Comparison of ENCODE assay signal across 8 cellular contexts in genomic region chr13:44989071-44989889, GRCh38.
A peak's percentile ranks its signal among the peaks of the same experiment; 100 is the strongest.
DNase-seq lines count a peak whose midpoint lies in the region; ATAC-seq and TF ChIP-seq lines count a peak whose summit lies in the region.

TSS of gene GPALPP1 (plus strand) at chr13:44989538. CDS start at chr13:44989655, 117 bp downstream.
TSS of gene NUFIP1 (minus strand) at chr13:44989471. CDS start at chr13:44989436, 35 bp downstream.

- peak; percentile 4 for TF ChIP-seq CTCF in AG09309 (IDR thresholded peaks at IDR 0.05; ENCODE audit: control insufficient read depth, insufficient read depth, low read depth, low read length, missing control alignments)

- peak; percentile 99 for ATAC-seq in HG03175 (IDR thresholded peaks at IDR 0.05; ENCODE audit: unreplicated experiment)
- peak; percentile 99 for ATAC-seq in central memory CD8-positive, alpha-beta T cell (replicated peaks; ENCODE audit: extremely low read depth, poor library complexity, severe bottlenecking)

- H3K27me3 Mint-ChIP-seq in central memory CD8-positive, alpha-beta T cell = no peaks in the 10 kb centered on the region

- peaks cover 20% of the 10 kb centered on the region for H3K36me3 Mint-ChIP-seq in central memory CD8-positive, alpha-beta T cell (ENCODE audit: insufficient read depth)

- peaks cover 63% of the 10 kb centered on the region for H3K4me1 Mint-ChIP-seq in central memory CD8-positive, alpha-beta T cell

- DNase-seq in AG09309 (ENCODE audit: low read depth) (peak; percentile 67), NCI-H345 (lab: John Stamatoyannopoulos, UW) (peak; percentile 90), islet precursor cell (peak; percentile 97)
- DNase-seq in activated CD4-positive, CD25-positive, alpha-beta regulatory T cell treated with anti-CD3 and anti-CD28 coated beads, Interleukin-2, amount 50 U/mL, for 16 hours (ENCODE audit: low read depth, low spot score) = peak; percentile 87
- peak; percentile 83 to 89 for DNase-seq in central memory CD8-positive, alpha-beta T cell (ENCODE audit: low spot score in 2 of 2)
- DNase-seq in stimulated activated CD4-positive, alpha-beta T cell treated with anti-CD3 and anti-CD28 coated beads, Interleukin-12 subunit alpha, Interleukin-12 subunit beta, amount 100 ng/mL, for 4 hours = peak; percentile 90

- H3K27ac Mint-ChIP-seq in central memory CD8-positive, alpha-beta T cell (ENCODE audit: low read depth) = peak within 1 kb of the TSS; percentile 99

- in situ Hi-C loops in GM18951 (cut with MboI; ENCODE audit: low sequenced_read_pairs, unreplicated experiment) = no loop called here

- peak within 1 kb of the TSS; percentile 94 for H3K4me3 ChIP-seq in AG09309 (ENCODE audit: control insufficient read depth, low read depth, low read length)

- no peaks in the 10 kb centered on the region for H3K9me3 Mint-ChIP-seq in central memory CD8-positive, alpha-beta T cell

- TF ChIP-seq POLR2A in GM18951 (IDR thresholded peaks at IDR 0.05; ENCODE audit: extremely low read depth, insufficient read depth, insufficient read length) = peak; percentile 78

- H3K4me3 Mint-ChIP-seq in central memory CD8-positive, alpha-beta T cell = peak within 1 kb of the TSS; percentile 95

Comparison
In these comparisons a context has a peak if more than half of its experiments do, and no peak if none do; other contexts are left out.
1. Peak in every context shown above with its lines: DNase-seq, ATAC-seq and H3K4me3 ChIP-seq.